ENCODE assay signal across 8 cellular contexts in genomic region chrX:134484039-134484438, GRCh38. TPM values are rescaled to one million over a fixed set of nuclear protein-coding genes. Genes with fewer than 3 reads are reported as not detected.
A peak's percentile ranks its signal among the peaks of the same experiment; 100 is the strongest.
DNase-seq lines count a peak whose midpoint lies in the region; ATAC-seq, FAIRE-seq and TF ChIP-seq lines count a peak whose summit lies in the region.

No MANE protein-coding gene starts in this region.

- H3K4me1 ChIP-seq in neural progenitor cell = no peaks in the 10 kb centered on the region

- no peak overlapping the region for H3K4me2 ChIP-seq in neural progenitor cell

- H2AFZ ChIP-seq in neural progenitor cell (replicated peaks) = no peak overlapping the region

- no peak overlapping the region for H3K27ac Mint-ChIP-seq in neural progenitor cell

- no peak overlapping the region for H3K4me3 ChIP-seq in neural progenitor cell

- H3K4me3 Mint-ChIP-seq in neural progenitor cell = no peak overlapping the region

- no peak overlapping the region for H3K27ac ChIP-seq in neural progenitor cell

- TF ChIP-seq CTCF in neural progenitor cell (IDR thresholded peaks at IDR 0.05) (peak; percentile 68), GM20000 (IDR thresholded peaks at IDR 0.05; ENCODE audit: extremely low read depth, missing control alignments) (no peak)

- no peaks in the 10 kb centered on the region for H3K9me3 Mint-ChIP-seq in neural progenitor cell

- no peaks in the 10 kb centered on the region for H3K27me3 Mint-ChIP-seq in neural progenitor cell (ENCODE audit: insufficient read depth, low read depth)

- H3K9ac ChIP-seq in neural progenitor cell = no peak overlapping the region

- no peaks in the 10 kb centered on the region for H3K4me1 Mint-ChIP-seq in neural progenitor cell

- ATAC-seq in HG02623 (IDR thresholded peaks at IDR 0.05; ENCODE audit: unreplicated experiment) = no peak

- FAIRE-seq in urothelium cell line (lab: Jason Lieb, UNC) = no peak

- H3K79me2 ChIP-seq in neural progenitor cell (ENCODE audit: low read depth) = no peaks in the 10 kb centered on the region

- DNase-seq in A172 (ENCODE audit: low spot score) (peak; percentile 27), GM04503 (ENCODE audit: low read depth) (peak; percentile 27), NCI-H69 (lab: John Stamatoyannopoulos, UW) (peak; percentile 48), dermis blood vessel endothelial cell (peak; percentile 72), neural progenitor cell (ENCODE audit: low spot score) (peak; percentile 26), urothelium cell line (ENCODE audit: low spot score) (no peak), GM20000 (ENCODE audit: low spot score) (no peak)

- peaks cover 13% of the 10 kb centered on the region for H3K36me3 Mint-ChIP-seq in neural progenitor cell

- no peaks in the 10 kb centered on the region for H3K9me3 ChIP-seq in neural progenitor cell (ENCODE audit: low read depth)

- peaks cover 2% of the 10 kb centered on the region for H3K36me3 ChIP-seq in neural progenitor cell

- H4K20me1 ChIP-seq in neural progenitor cell (ENCODE audit: low read depth) = no peaks in the 10 kb centered on the region

- H3F3A ChIP-seq in neural progenitor cell (ENCODE audit: low read depth) = no peaks in the 10 kb centered on the region

- H3K27me3 ChIP-seq in neural progenitor cell = no peaks in the 10 kb centered on the region

RNA-seq across cellular contexts. Expression of gene HPRT1, which starts 24.1 kb away (rescaled TPM):
- 9.2 and 11.8 TPM in 2 replicates for total RNA-seq in A172 (2014; rRNA removed; shearing (Covaris generic))
- total RNA-seq in dermis blood vessel endothelial cell (24.7 and 29.0 TPM in 2 replicates), neural progenitor cell (ENCODE audit: low replicate concordance) (16.3 and 20.9 TPM in 2 replicates)

Comparison
In these comparisons a context has a peak if more than half of its experiments do, and no peak if none do; other contexts are left out.
1. DNase-seq: peak in A172 (single experiment), GM04503 (single experiment), NCI-H69 (single experiment), dermis blood vessel endothelial cell (single experiment) and neural progenitor cell (single experiment); none in urothelium cell line (single experiment) and GM20000 (single experiment).